Comparison of ENCODE assay signal across 13 cellular contexts in the genomic region with DNA sequence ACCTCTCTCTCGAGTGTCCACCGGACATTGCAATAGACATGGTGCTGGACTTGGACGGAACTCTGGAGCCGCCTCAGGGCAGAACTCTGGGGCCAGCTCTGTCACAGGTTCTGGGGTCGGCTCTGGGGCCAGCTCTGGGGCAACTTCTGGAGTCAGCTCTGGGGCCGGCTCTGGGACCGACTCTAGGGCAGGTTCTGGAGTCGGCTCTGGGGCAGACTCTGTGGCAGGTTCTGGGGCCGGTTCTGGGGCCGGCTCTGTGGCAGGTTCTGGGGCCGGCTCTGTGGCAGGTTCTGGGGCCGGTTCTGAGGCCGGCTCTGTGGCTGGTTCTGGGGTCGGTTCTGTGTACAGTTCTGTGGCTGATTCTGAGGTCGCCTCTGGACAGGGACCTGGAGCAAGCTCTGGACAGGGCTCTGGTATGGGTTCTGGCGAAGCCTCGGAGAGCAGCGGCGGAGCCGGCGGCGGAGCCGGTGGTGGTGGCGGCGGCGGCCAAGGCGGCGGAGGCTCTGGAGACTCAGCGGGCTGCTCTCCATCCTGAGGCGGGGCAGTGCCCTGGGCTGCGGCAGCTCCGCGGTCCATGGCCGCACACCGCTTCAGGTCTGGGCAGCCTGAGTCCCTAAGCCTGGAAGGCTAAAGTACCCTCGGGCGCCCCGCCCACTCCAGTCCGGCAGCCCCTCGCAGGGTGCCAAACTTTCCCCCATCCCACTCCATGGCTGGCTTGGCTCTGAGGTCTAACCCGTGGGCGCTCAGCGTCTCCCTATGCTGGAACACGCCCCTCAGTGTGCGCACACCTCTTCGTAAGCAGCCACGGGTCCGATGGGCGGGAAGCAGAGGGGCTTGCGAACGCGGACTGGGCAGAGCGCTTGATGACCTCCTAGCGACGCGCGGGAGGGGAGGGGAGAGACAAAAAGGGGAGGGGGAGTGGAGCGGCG. TPM values are rescaled to one million over a fixed set of nuclear protein-coding genes. Genes with fewer than 3 reads are reported as not detected.
DNase-seq lines count a peak whose midpoint lies in the region; ATAC-seq and TF ChIP-seq lines count a peak whose summit lies in the region.
"Had no signal": no experiment of that assay in that cellular context is flagged by ENCODE, and none has a peak within 500 bp of the region (broad histone marks: within the 10 kb centered on the region; RNA-seq: fewer than 3 reads in every experiment).

A gene with protein sequence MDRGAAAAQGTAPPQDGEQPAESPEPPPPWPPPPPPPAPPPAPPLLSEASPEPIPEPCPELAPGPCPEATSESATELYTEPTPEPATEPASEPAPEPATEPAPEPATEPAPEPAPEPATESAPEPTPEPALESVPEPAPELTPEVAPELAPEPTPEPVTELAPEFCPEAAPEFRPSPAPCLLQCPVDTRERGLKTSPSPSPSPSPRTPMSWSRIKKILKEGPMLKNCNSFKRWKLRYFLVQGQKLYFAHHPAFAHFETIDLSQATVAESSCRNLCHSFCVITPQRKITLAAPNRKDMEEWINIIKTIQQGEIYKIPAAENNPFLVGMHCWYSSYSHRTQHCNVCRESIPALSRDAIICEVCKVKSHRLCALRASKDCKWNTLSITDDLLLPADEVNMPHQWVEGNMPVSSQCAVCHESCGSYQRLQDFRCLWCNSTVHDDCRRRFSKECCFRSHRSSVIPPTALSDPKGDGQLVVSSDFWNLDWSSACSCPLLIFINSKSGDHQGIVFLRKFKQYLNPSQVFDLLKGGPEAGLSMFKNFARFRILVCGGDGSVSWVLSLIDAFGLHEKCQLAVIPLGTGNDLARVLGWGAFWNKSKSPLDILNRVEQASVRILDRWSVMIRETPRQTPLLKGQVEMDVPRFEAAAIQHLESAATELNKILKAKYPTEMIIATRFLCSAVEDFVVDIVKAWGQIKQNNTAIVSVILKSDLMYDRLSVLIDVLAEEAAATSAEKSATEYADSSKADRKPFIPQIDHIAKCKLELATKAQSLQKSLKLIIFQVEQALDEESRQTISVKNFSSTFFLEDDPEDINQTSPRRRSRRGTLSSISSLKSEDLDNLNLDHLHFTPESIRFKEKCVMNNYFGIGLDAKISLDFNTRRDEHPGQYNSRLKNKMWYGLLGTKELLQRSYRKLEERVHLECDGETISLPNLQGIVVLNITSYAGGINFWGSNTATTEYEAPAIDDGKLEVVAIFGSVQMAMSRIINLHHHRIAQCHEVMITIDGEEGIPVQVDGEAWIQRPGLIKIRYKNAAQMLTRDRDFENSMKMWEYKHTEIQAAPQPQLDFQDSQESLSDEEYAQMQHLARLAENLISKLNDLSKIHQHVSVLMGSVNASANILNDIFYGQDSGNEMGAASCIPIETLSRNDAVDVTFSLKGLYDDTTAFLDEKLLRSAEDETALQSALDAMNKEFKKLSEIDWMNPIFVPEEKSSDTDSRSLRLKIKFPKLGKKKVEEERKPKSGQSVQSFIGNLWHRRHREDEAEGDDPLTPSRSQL (minus strand): TSS at position 723 of the 929 bp plus-strand sequence. CDS start 147 bp downstream, at position 576.

- ATAC-seq in HG02973 (IDR thresholded peaks at IDR 0.05; ENCODE audit: unreplicated experiment), result no peak
- ATAC-seq in GM18511 (IDR thresholded peaks at IDR 0.05; ENCODE audit: unreplicated experiment), result no peak

- H3K79me2 ChIP-seq in hepatocyte, result no peaks in the 10 kb centered on the region
- H3K79me2 ChIP-seq: parathyroid adenoma had no signal

- CTCF ChIA-PET in GM10248 (lab: Yijun Ruan, JAX), result no interaction called here
- CTCF ChIA-PET in CD8-positive, alpha-beta memory T cell (lab: Charles Lee), result no interaction called here

- no peaks in the 10 kb centered on the region for H3K9me2 ChIP-seq in hepatocyte (replicated peaks; ENCODE audit: insufficient read depth)

- H4K20me1 ChIP-seq in hepatocyte (ENCODE audit: insufficient read depth, poor library complexity, severe bottlenecking), result no peaks in the 10 kb centered on the region

- H2AFZ ChIP-seq in hepatocyte (no peak within 1 kb of the TSS), neuron (ENCODE audit: low read depth, low read length) (peak within 1 kb of the TSS; percentile 10)
- H2AFZ ChIP-seq: parathyroid adenoma had no signal

- H3K9me3 Mint-ChIP-seq in CD8-positive, alpha-beta memory T cell, result no peaks in the 10 kb centered on the region
- H3K9me3 Mint-ChIP-seq: activated B cell treated with CpG ODN at 0.5 μM for 24 hours had no signal

- H3K4me2 ChIP-seq in hepatocyte, result peak within 1 kb of the TSS; percentile 81

- H3K27me3 Mint-ChIP-seq in CD8-positive, alpha-beta memory T cell, result peaks cover 34 to 55% of the 10 kb centered on the region in 2 donors

- H3K4me1 ChIP-seq in hepatocyte (ENCODE audit: insufficient read depth), result no peaks in the 10 kb centered on the region
- peaks cover 2% of the 10 kb centered on the region for H3K4me1 ChIP-seq in neuron (ENCODE audit: insufficient read depth, low read length)
- H3K4me1 ChIP-seq in CD8-positive, alpha-beta memory T cell (ENCODE audit: insufficient read depth, low read length), result no peaks in the 10 kb centered on the region
- H3K4me1 ChIP-seq: parathyroid adenoma had no signal

- no peak within 1 kb of the TSS for H3K27ac Mint-ChIP-seq in CD8-positive, alpha-beta memory T cell
- H3K27ac Mint-ChIP-seq: activated B cell treated with CpG ODN at 0.5 μM for 24 hours had no signal

- H3K27ac ChIP-seq in hepatocyte, result no peak within 1 kb of the TSS
- no peak within 1 kb of the TSS for H3K27ac ChIP-seq in CD8-positive, alpha-beta memory T cell (ENCODE audit: low read depth, low read length)
- H3K27ac ChIP-seq: parathyroid adenoma had no signal

- H3K36me3 ChIP-seq in hepatocyte (replicated peaks; ENCODE audit: insufficient read depth, low read depth), result no peaks in the 10 kb centered on the region
- no peaks in the 10 kb centered on the region for H3K36me3 ChIP-seq in neuron (ENCODE audit: insufficient read depth, low read length)
- H3K36me3 ChIP-seq in CD8-positive, alpha-beta memory T cell (ENCODE audit: insufficient read depth, low read length), result no peaks in the 10 kb centered on the region

- H3K27me3 ChIP-seq in hepatocyte (peaks cover 77% of the 10 kb centered on the region), neuron (ENCODE audit: insufficient read depth, low read length) (peaks cover 58% of the 10 kb centered on the region)
- H3K27me3 ChIP-seq in CD8-positive, alpha-beta memory T cell (ENCODE audit: insufficient read depth, low read length, poor library complexity, severe bottlenecking), result no peaks in the 10 kb centered on the region

- whole genome bisulfite sequencing in hepatocyte (ENCODE audit: low lambda C conversion rate, missing lambda C conversion rate), result 52% methylated on average over 50 of the region's 59 CpGs

- H3K4me3 ChIP-seq in hepatocyte (peak within 1 kb of the TSS; percentile 20), neuron (ENCODE audit: low read length) (peak within 1 kb of the TSS; percentile 40)
- H3K4me3 ChIP-seq in CD8-positive, alpha-beta memory T cell (ENCODE audit: low read length), result no peak within 1 kb of the TSS

- peak; percentile 2 for DNase-seq in GM10248 (ENCODE audit: extremely low spot score)
- DNase-seq in NCI-H1930 (lab: John Stamatoyannopoulos, UW), result peak; percentile 5 to 42
- DNase-seq in hepatocyte (ENCODE audit: low spot score), result peak; percentile 31
- no peak for DNase-seq in CD8-positive, alpha-beta memory T cell
- no peak for DNase-seq in SHP77 (lab: John Stamatoyannopoulos, UW)
- DNase-seq: activated B cell treated with CpG ODN at 0.5 μM for 24 hours; activated effector memory CD4-positive, alpha-beta T cell treated with Interleukin-2 at 50 U/mL for 16 hours; Calu3; effector CD8-positive, alpha-beta T cell had no signal

- no peak for TF ChIP-seq CTCF in GM10248 (IDR thresholded peaks at IDR 0.05; ENCODE audit: control extremely low read depth, extremely low read depth, low read depth, missing control alignments)
- TF ChIP-seq CTCF in hepatocyte (IDR thresholded peaks at IDR 0.05; ENCODE audit: poor library complexity), result no peak

- peak within 1 kb of the TSS in 1 of 7 donors; percentile 25 for H3K4me3 Mint-ChIP-seq in CD8-positive, alpha-beta memory T cell
- H3K4me3 Mint-ChIP-seq: activated B cell treated with CpG ODN at 0.5 μM for 24 hours had no signal

- no peaks in the 10 kb centered on the region for H3K36me3 Mint-ChIP-seq in CD8-positive, alpha-beta memory T cell

- POLR2A ChIA-PET in GM10248 (lab: Yijun Ruan, JAX), result no interaction called here
- POLR2A ChIA-PET in CD8-positive, alpha-beta memory T cell (lab: Charles Lee), result no interaction called here

- H3K9me3 ChIP-seq in hepatocyte (ENCODE audit: low read depth) (no peaks in the 10 kb centered on the region), neuron (ENCODE audit: low read length) (no peaks in the 10 kb centered on the region)
- no peaks in the 10 kb centered on the region for H3K9me3 ChIP-seq in CD8-positive, alpha-beta memory T cell (ENCODE audit: low read length)

- H3K4me1 Mint-ChIP-seq in CD8-positive, alpha-beta memory T cell, result peaks cover 0 to 10% (median 4%) of the 10 kb centered on the region in 3 donors
- H3K4me1 Mint-ChIP-seq: activated B cell treated with CpG ODN at 0.5 μM for 24 hours had no signal

RNA-seq across cellular contexts. Expression of the gene that starts here (rescaled TPM):
- total RNA-seq in hepatocyte, result 0.36 and 0.40 TPM in 2 replicates
- polyA plus RNA-seq in hepatocyte, result not detected in 2 replicates
- not detected for total RNA-seq in CD8-positive, alpha-beta memory T cell
- not detected for polyA plus RNA-seq in CD8-positive, alpha-beta memory T cell
- total RNA-seq: activated B cell treated with CpG ODN at 0.5 μM for 24 hours, Calu3 had no signal

Comparison
In these comparisons a context has a peak if more than half of its experiments do, and no peak if none do; other contexts are left out.
1. Peak in DNase-seq, H3K4me3 ChIP-seq and H3K4me2 ChIP-seq in hepatocyte; RNA of the gene not detected or under 1 TPM.
2. DNase-seq: peak in GM10248 (single experiment) and NCI-H1930 (2 of 2); none in CD8-positive, alpha-beta memory T cell (0 of 5) and SHP77 (0 of 2).